18 cellular contexts compared by ENCODE assay signal in genomic region chrY:15559169-15559568, GRCh38.
"Had no signal": no experiment of that assay in that cellular context is flagged by ENCODE, and none has a peak within 500 bp of the region (broad histone marks: within the 10 kb centered on the region; RNA-seq: fewer than 3 reads in every experiment).

No MANE protein-coding gene starts in this region.

- DNase-seq: activated CD4-positive, alpha-beta T cell treated with anti-CD3 and anti-CD28 coated beads for 4 hours; activated CD8-positive, alpha-beta T cell treated with anti-CD3 and anti-CD28 coated beads for 36 hours; activated effector memory CD4-positive, alpha-beta T cell treated with Interleukin-2 at 50 U/mL for 16 hours; activated naive CD4-positive, alpha-beta T cell treated with anti-CD3 and anti-CD28 coated beads, Interleukin-2, amount 50 U/mL, for 16 hours; activated T-cell treated with anti-CD3 and anti-CD28 coated beads, Interleukin-2, amount 50 U/mL, for 4 hours; central memory CD4-positive, alpha-beta T cell; foreskin fibroblast; head of caudate nucleus; left colon; lower lobe of right lung; midbrain; pancreas; sigmoid colon; stimulated activated CD4-positive, alpha-beta T cell treated with anti-CD3 and anti-CD28 coated beads, Interleukin-2, amount 100 ng/mL, for 24 hours; thyroid gland had no signal

- H3K27me3 ChIP-seq: esophagus muscularis mucosa, neural progenitor cell, pancreas, sigmoid colon, thyroid gland had no signal

- H3K36me3 ChIP-seq: esophagus muscularis mucosa, lower lobe of right lung, neural progenitor cell, pancreas, sigmoid colon, thyroid gland had no signal

- H3K27ac ChIP-seq: coronary artery, esophagus muscularis mucosa, lower lobe of right lung, neural progenitor cell, pancreas, sigmoid colon, thyroid gland had no signal

- H3K4me3 ChIP-seq: coronary artery, esophagus muscularis mucosa, lower lobe of right lung, neural progenitor cell, pancreas, sigmoid colon, thyroid gland had no signal

- H3K9me3 ChIP-seq: esophagus muscularis mucosa, lower lobe of right lung, pancreas, sigmoid colon, thyroid gland had no signal

- ATAC-seq: activated CD8-positive, alpha-beta T cell treated with anti-CD3 and anti-CD28 coated beads for 36 hours; activated T-cell treated with anti-CD3 and anti-CD28 coated beads, Interleukin-2, amount 50 U/mL, for 4 hours; left colon; lower lobe of right lung; pancreas had no signal

- H3K4me1 ChIP-seq: esophagus muscularis mucosa, lower lobe of right lung, neural progenitor cell, pancreas, thyroid gland had no signal

- FAIRE-seq: pancreas had no signal
